ENCODE assay signal across 8 cellular contexts in the genomic region with DNA sequence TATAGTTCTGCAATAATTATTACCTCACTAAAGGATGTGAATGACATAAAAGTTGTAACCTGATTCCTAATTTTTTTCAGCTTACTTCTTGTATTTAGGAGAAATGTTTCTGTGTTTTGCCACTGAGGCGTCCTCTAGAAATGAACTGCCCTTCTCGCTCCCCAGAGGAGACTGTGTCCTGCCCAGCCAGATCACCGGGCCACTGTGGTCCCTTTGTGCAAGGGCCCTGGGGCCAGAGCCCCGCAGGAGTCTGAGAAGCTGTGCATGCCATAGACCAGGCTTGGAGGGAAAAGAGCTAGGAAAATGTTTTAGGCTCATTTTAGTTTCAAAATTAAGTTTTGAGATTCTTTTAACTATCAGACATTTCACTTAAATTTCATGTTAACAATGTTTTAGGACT. TPM values are rescaled to one million over a fixed set of nuclear protein-coding genes. Genes with fewer than 3 reads are reported as not detected.
"Had no signal": no experiment of that assay in that cellular context is flagged by ENCODE, and none has a peak within 500 bp of the region (broad histone marks: within the 10 kb centered on the region; RNA-seq: fewer than 3 reads in every experiment).

No MANE protein-coding gene starts in this region.

- H3K9me3 Mint-ChIP-seq: H9, HFFc6 had no signal

- DNase-seq: GM23248, GOT3, H7, H9, HCEC 1CT, HFFc6 had no signal

- H3K9ac ChIP-seq: GM23248 had no signal

- H2AFZ ChIP-seq: GM23248 had no signal

- ATAC-seq: HCT116 had no signal

- H3K27ac Mint-ChIP-seq: H9, HFFc6 had no signal

- H3K4me1 ChIP-seq: HAP-1 had no signal

- H3K4me3 ChIP-seq: GM23248, HAP-1 had no signal

- H3K4me3 Mint-ChIP-seq: H9, HFFc6 had no signal

- H3K27ac ChIP-seq: GM23248 had no signal

- H3K9me3 ChIP-seq: HAP-1 had no signal

- H3K36me3 ChIP-seq: HAP-1 had no signal

RNA-seq across cellular contexts. Expression of a gene that starts 31.1 kb away (rescaled TPM):
- total RNA-seq: GM23248, HFFc6 had no signal
- polyA plus RNA-seq: GM23248 had no signal
